In the genomic region with DNA sequence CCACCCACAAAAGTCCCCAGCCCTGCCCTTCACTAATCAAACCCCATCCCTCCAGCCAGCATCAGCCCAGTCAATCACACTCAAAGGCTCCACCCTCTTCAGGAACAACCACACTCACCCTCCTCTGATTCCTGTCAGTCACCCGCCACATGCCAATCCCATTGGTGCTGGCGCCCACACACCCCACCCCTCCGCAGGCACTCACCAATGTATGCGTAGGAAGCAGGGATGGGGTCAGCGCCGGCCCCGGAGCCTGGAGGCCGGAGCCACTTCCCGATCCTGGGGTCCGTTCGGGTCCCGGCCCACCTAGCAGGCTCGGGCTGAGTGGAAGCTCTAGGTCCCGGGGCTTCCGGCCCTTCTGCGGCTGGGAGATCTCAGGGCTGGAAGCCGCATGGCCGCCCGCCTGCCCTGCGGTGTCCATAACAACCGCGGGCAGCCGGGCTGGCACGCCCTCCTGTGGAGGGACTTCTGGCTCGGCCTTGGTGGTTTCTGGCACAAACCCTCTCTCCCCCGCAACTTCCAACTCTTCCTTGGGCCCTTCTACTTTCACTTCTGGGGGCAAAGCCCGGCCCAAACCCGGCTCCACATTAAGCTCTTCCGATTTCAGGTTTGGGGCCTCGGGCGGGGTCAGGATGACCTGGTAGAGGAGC, we compare ENCODE assay signal across 8 cellular contexts. TPM values are rescaled to one million over a fixed set of nuclear protein-coding genes. Genes with fewer than 3 reads are reported as not detected.
DNase-seq lines count a peak whose midpoint lies in the region; ATAC-seq, FAIRE-seq and TF ChIP-seq lines count a peak whose summit lies in the region.

No MANE protein-coding gene starts in this region.

- FAIRE-seq in endothelial cell of umbilical vein (lab: Jason Lieb, UNC) (peak; percentile 97), HTR-8/SVneo (lab: Jason Lieb, UNC) (no peak)

- no peaks in the 10 kb centered on the region for H4K20me1 ChIP-seq in endothelial cell of umbilical vein (replicated peaks; ENCODE audit: control insufficient read depth, extremely low read depth, insufficient read depth, low read length)

- no peaks in the 10 kb centered on the region for H3K79me2 ChIP-seq in endothelial cell of umbilical vein (ENCODE audit: control insufficient read depth, insufficient read depth, low read length)

- TF ChIP-seq CTCF in endothelial cell of umbilical vein (IDR thresholded peaks at IDR 0.05; ENCODE audit: extremely low read depth in 1 of 2, insufficient read depth in 1 of 2, low read depth in 1 of 2, low read length in 2 of 2) (peak; percentile 34 to 56), retinal pigment epithelial cell (conservative IDR thresholded peaks at IDR 0.05; ENCODE audit: low read depth, low read length) (peak; percentile 6), osteocyte (IDR thresholded peaks at IDR 0.05) (no peak)

- dilution Hi-C loops in endothelial cell of umbilical vein (cut with MboI; ENCODE audit: extremely low pct_ligation_motif_present, low sequenced_read_pairs): no loop called here

- DNase-seq in T-helper 17 cell (no peak), endothelial cell of umbilical vein (ENCODE audit: low read depth, low spot score) (peak; percentile 86), retinal pigment epithelial cell (ENCODE audit: low read depth) (no peak), HTR-8/SVneo (ENCODE audit: insufficient read length, low spot score) (no peak), osteocyte (ENCODE audit: extremely low spot score, unreplicated experiment) (no peak)

- intact Hi-C loops in endothelial cell of umbilical vein (cut with micrococcal nuclease): loop anchor here (1.0 to 5.0 kb wide), 3 partner anchors 55 to 445 kb away; partner anchors contain the start of genes TIMP1 and UBA1

- POLR2A ChIA-PET in endothelial cell of umbilical vein (lab: Charles Lee): no interaction called here

- peak overlapping the region; percentile 22 for H2AFZ ChIP-seq in endothelial cell of umbilical vein (ENCODE audit: low read depth, low read length)

- H3K4me1 Mint-ChIP-seq in T-helper 17 cell (peaks cover 14% of the 10 kb centered on the region), osteocyte (ENCODE audit: unreplicated experiment) (no peaks in the 10 kb centered on the region)

- no peak for TF ChIP-seq POLR2A in endothelial cell of umbilical vein (IDR thresholded peaks at IDR 0.05; ENCODE audit: low read depth, low read length)

- peak overlapping the region; percentile 3 to 44 (median 35) for H3K4me3 ChIP-seq in endothelial cell of umbilical vein (replicated peaks in 1 of 3; ENCODE audit: insufficient read depth in 1 of 3, low read depth in 1 of 3, low read length in 3 of 3)
- peak overlapping the region; percentile 8 for H3K4me3 ChIP-seq in retinal pigment epithelial cell (ENCODE audit: low read length)

- H3K27ac Mint-ChIP-seq in T-helper 17 cell (peak overlapping the region; percentile 54), osteocyte (ENCODE audit: unreplicated experiment) (no peak overlapping the region)

- H3K9me3 Mint-ChIP-seq in osteocyte (ENCODE audit: unreplicated experiment): peaks cover 5% of the 10 kb centered on the region

- no peaks in the 10 kb centered on the region for H3K9me3 ChIP-seq in T-helper 17 cell (ENCODE audit: control insufficient read depth, low read length, poor library complexity, severe bottlenecking)
- H3K9me3 ChIP-seq in endothelial cell of umbilical vein (replicated peaks; ENCODE audit: control insufficient read depth, insufficient read depth, low read length): no peaks in the 10 kb centered on the region

- peak overlapping the region; percentile 39 for H3K9ac ChIP-seq in endothelial cell of umbilical vein (replicated peaks; ENCODE audit: extremely low read depth, insufficient read depth, low read length)

- no peaks in the 10 kb centered on the region for H3K27me3 Mint-ChIP-seq in T-helper 17 cell
- H3K27me3 Mint-ChIP-seq in osteocyte (ENCODE audit: unreplicated experiment): no peaks in the 10 kb centered on the region

- H3K4me1 ChIP-seq in endothelial cell of umbilical vein (ENCODE audit: control insufficient read depth, extremely low read depth, insufficient read depth, low read length): no peaks in the 10 kb centered on the region

- H3K4me3 Mint-ChIP-seq in T-helper 17 cell (peak overlapping the region; percentile 87), osteocyte (ENCODE audit: unreplicated experiment) (no peak overlapping the region)

- CTCF ChIA-PET in endothelial cell of umbilical vein (lab: Charles Lee): interaction anchor here (1.4 kb wide), 1 partner anchor 96 kb away, joined by 3 read pairs; no protein-coding TSS in a partner anchor

- H3K36me3 Mint-ChIP-seq in T-helper 17 cell (ENCODE audit: low read depth) (peaks cover 3% of the 10 kb centered on the region), osteocyte (ENCODE audit: unreplicated experiment) (peaks cover 29% of the 10 kb centered on the region)

- H3K36me3 ChIP-seq in endothelial cell of umbilical vein (ENCODE audit: control insufficient read depth in 2 of 2, extremely low read depth in 1 of 2, insufficient read depth in 2 of 2, low read length in 2 of 2): peaks cover 0 to 11% of the 10 kb centered on the region in 2 experiments

- H3K27me3 ChIP-seq in endothelial cell of umbilical vein (ENCODE audit: control insufficient read depth in 2 of 2, insufficient read depth in 2 of 2, low read length in 2 of 2): no peaks in the 10 kb centered on the region

- no peaks in the 10 kb centered on the region for H3K9me1 ChIP-seq in endothelial cell of umbilical vein (replicated peaks; ENCODE audit: control insufficient read depth, extremely low read depth, insufficient read depth, low read length)

- no TSS peak for BruUV-seq in endothelial cell of umbilical vein (replicated peaks; lab: Mats Ljungman, UMichigan)

- peak overlapping the region; percentile 22 for H3K4me2 ChIP-seq in endothelial cell of umbilical vein (ENCODE audit: insufficient read depth, low read length)

- ATAC-seq in GM21367 (IDR thresholded peaks at IDR 0.05; ENCODE audit: unreplicated experiment): peak; percentile 78
- ATAC-seq in T-helper 17 cell: peak; percentile 96
- ATAC-seq in GM18519 (IDR thresholded peaks at IDR 0.05; ENCODE audit: low FRiP score, unreplicated experiment): no peak
- no peak for ATAC-seq in GM21381 (IDR thresholded peaks at IDR 0.05; ENCODE audit: unreplicated experiment)

- H3K27ac ChIP-seq in endothelial cell of umbilical vein (ENCODE audit: insufficient read depth, low read depth, low read length): no peak overlapping the region

RNA-seq across cellular contexts. Expression of gene CFP, which starts 7.9 kb away (rescaled TPM):
- total RNA-seq in T-helper 17 cell (10 to 100 TPM; 17.7 to 25.3 TPM), endothelial cell of umbilical vein (1.00 and 1.9 TPM in 2 replicates), osteocyte (0.57 and 0.97 TPM in 2 replicates)
- polyA plus RNA-seq in endothelial cell of umbilical vein: 0.62 and 0.69 TPM in 2 replicates
- polyA plus RNA-seq in endothelial cell of umbilical vein (2011; cell fraction: cytosol; rRNA removed): 0.30 and 0.43 TPM in 2 replicates
- 0.61 and 1.1 TPM in 2 replicates for polyA plus RNA-seq in endothelial cell of umbilical vein (2011; cell fraction: nucleus; rRNA removed)
- 1.5 and 5.0 TPM in 2 replicates for polyA plus RNA-seq in endothelial cell of umbilical vein (2012)
- polyA minus RNA-seq in endothelial cell of umbilical vein: 1.00 and 1.3 TPM in 2 replicates
- not detected for polyA minus RNA-seq in endothelial cell of umbilical vein (2011; cell fraction: cytosol; rRNA and poly(A)+ RNA removed)
- 0.43 and 0.72 TPM in 2 replicates for polyA minus RNA-seq in endothelial cell of umbilical vein (2011; cell fraction: nucleus; rRNA and poly(A)+ RNA removed)

RNA-seq across cellular contexts. Expression of gene ELK1, which starts 12.7 kb away (rescaled TPM):
- 10 to 100 TPM; 33.0 to 33.2 TPM for total RNA-seq in T-helper 17 cell
- 27.5 and 28.7 TPM in 2 replicates for total RNA-seq in endothelial cell of umbilical vein
- polyA plus RNA-seq in endothelial cell of umbilical vein: 18.3 and 21.0 TPM in 2 replicates
- 12.1 and 15.2 TPM in 2 replicates for polyA plus RNA-seq in endothelial cell of umbilical vein (2011; cell fraction: cytosol; rRNA removed)
- polyA plus RNA-seq in endothelial cell of umbilical vein (2011; cell fraction: nucleus; rRNA removed): 9.7 and 9.8 TPM in 2 replicates
- polyA plus RNA-seq in endothelial cell of umbilical vein (2012): 15.9 and 19.6 TPM in 2 replicates
- polyA minus RNA-seq in endothelial cell of umbilical vein: 11.5 and 16.5 TPM in 2 replicates
- 32.8 TPM for polyA minus RNA-seq in endothelial cell of umbilical vein (2011; cell fraction: cytosol; rRNA and poly(A)+ RNA removed)
- 7.5 and 9.6 TPM in 2 replicates for polyA minus RNA-seq in endothelial cell of umbilical vein (2011; cell fraction: nucleus; rRNA and poly(A)+ RNA removed)
- 40.9 and 41.5 TPM in 2 replicates for total RNA-seq in osteocyte

RNA-seq across cellular contexts. Expression of gene SYN1, which starts 18.0 kb away (rescaled TPM):
- total RNA-seq in T-helper 17 cell (1 to 10 TPM in 1 of 2 donors, under 1 TPM in 1; 0.52 to 1.1 TPM), endothelial cell of umbilical vein (not detected in 2 replicates), osteocyte (0.71 and 1.9 TPM in 2 replicates)
- polyA plus RNA-seq in endothelial cell of umbilical vein: not detected in 2 replicates
- polyA plus RNA-seq in endothelial cell of umbilical vein (2011; cell fraction: cytosol; rRNA removed): 0.05 TPM in 1 of 2 replicates, not detected in the other
- polyA plus RNA-seq in endothelial cell of umbilical vein (2011; cell fraction: nucleus; rRNA removed): not detected in 2 replicates
- 0.09 and 0.20 TPM in 2 replicates for polyA plus RNA-seq in endothelial cell of umbilical vein (2012)
- polyA minus RNA-seq in endothelial cell of umbilical vein: not detected in 2 replicates
- not detected for polyA minus RNA-seq in endothelial cell of umbilical vein (2011; cell fraction: cytosol; rRNA and poly(A)+ RNA removed)
- polyA minus RNA-seq in endothelial cell of umbilical vein (2011; cell fraction: nucleus; rRNA and poly(A)+ RNA removed): not detected in 2 replicates

RNA-seq across cellular contexts. Expression of gene UXT, which starts 21.3 kb away (rescaled TPM):
- total RNA-seq in T-helper 17 cell: 100 to 1,000 TPM; 164 to 185 TPM
- 91.2 and 95.7 TPM in 2 replicates for total RNA-seq in endothelial cell of umbilical vein
- polyA plus RNA-seq in endothelial cell of umbilical vein: 153 and 164 TPM in 2 replicates
- 87.8 and 115 TPM in 2 replicates for polyA plus RNA-seq in endothelial cell of umbilical vein (2011; cell fraction: cytosol; rRNA removed)
- 45.8 and 62.3 TPM in 2 replicates for polyA plus RNA-seq in endothelial cell of umbilical vein (2011; cell fraction: nucleus; rRNA removed)
- polyA plus RNA-seq in endothelial cell of umbilical vein (2012): 131 and 133 TPM in 2 replicates
- polyA minus RNA-seq in endothelial cell of umbilical vein: 32.0 and 35.6 TPM in 2 replicates
- polyA minus RNA-seq in endothelial cell of umbilical vein (2011; cell fraction: cytosol; rRNA and poly(A)+ RNA removed): 102 TPM
- 22.1 and 30.6 TPM in 2 replicates for polyA minus RNA-seq in endothelial cell of umbilical vein (2011; cell fraction: nucleus; rRNA and poly(A)+ RNA removed)
- 69.6 and 77.7 TPM in 2 replicates for total RNA-seq in osteocyte

RNA-seq across cellular contexts. Expression of gene TIMP1, which starts 55.4 kb away (rescaled TPM):
- total RNA-seq in T-helper 17 cell (100 to 1,000 TPM in 1 of 2 donors, 10 to 100 TPM in 1; 94.5 to 143 TPM), endothelial cell of umbilical vein (104 and 124 TPM in 2 replicates), osteocyte (403 and 405 TPM in 2 replicates)
- 277 and 382 TPM in 2 replicates for polyA plus RNA-seq in endothelial cell of umbilical vein
- polyA plus RNA-seq in endothelial cell of umbilical vein (2011; cell fraction: cytosol; rRNA removed): 197 and 232 TPM in 2 replicates
- 55.3 and 78.8 TPM in 2 replicates for polyA plus RNA-seq in endothelial cell of umbilical vein (2011; cell fraction: nucleus; rRNA removed)
- polyA plus RNA-seq in endothelial cell of umbilical vein (2012): 219 and 355 TPM in 2 replicates
- polyA minus RNA-seq in endothelial cell of umbilical vein: 248 and 254 TPM in 2 replicates
- 279 TPM for polyA minus RNA-seq in endothelial cell of umbilical vein (2011; cell fraction: cytosol; rRNA and poly(A)+ RNA removed)
- polyA minus RNA-seq in endothelial cell of umbilical vein (2011; cell fraction: nucleus; rRNA and poly(A)+ RNA removed): 21.3 and 29.0 TPM in 2 replicates

Comparison
In these comparisons a context has a peak if more than half of its experiments do, and no peak if none do; other contexts are left out.
1. ATAC-seq: peak in GM21367 (single experiment) and T-helper 17 cell (single experiment); none in GM18519 (single experiment) and GM21381 (single experiment).